8 cellular contexts compared by ENCODE assay signal in genomic region chr4:119490335-119490734, GRCh38.
A peak's percentile ranks its signal among the peaks of the same experiment; 100 is the strongest.
DNase-seq lines count a peak whose midpoint lies in the region; ATAC-seq and TF ChIP-seq lines count a peak whose summit lies in the region.
"Had no signal": no experiment of that assay in that cellular context is flagged by ENCODE, and none has a peak within 500 bp of the region (broad histone marks: within the 10 kb centered on the region; RNA-seq: fewer than 3 reads in every experiment).

No MANE protein-coding gene starts in this region.

- in situ Hi-C loops in astrocyte of the spinal cord (cut with HindIII; ENCODE audit: low sequenced_read_pairs): no loop called here

- peak; percentile 48 for ATAC-seq in GM18519 (IDR thresholded peaks at IDR 0.05; ENCODE audit: low FRiP score, unreplicated experiment)
- ATAC-seq in HG03460 (IDR thresholded peaks at IDR 0.05; ENCODE audit: unreplicated experiment): peak; percentile 67
- ATAC-seq in HG03045 (IDR thresholded peaks at IDR 0.05; ENCODE audit: unreplicated experiment): no peak

- H3K36me3 Mint-ChIP-seq in nephron (ENCODE audit: low read depth): peaks cover 19% of the 10 kb centered on the region

- TF ChIP-seq CTCF in astrocyte of the spinal cord (IDR thresholded peaks at IDR 0.05; ENCODE audit: low read depth, low read length) (peak; percentile 44), nephron (IDR thresholded peaks at IDR 0.05; ENCODE audit: unreplicated experiment in 3 of 3) (peak; percentile 38 to 49 (median 45))

- no peak overlapping the region for H3K27ac Mint-ChIP-seq in nephron
- H3K27ac Mint-ChIP-seq: activated naive CD8-positive, alpha-beta T cell treated with anti-CD3 and anti-CD28 coated beads, Interleukin-2, amount 10 ng/mL, durations not matched to agents 7 days and 5 days had no signal

- H3K4me3 ChIP-seq in astrocyte of the spinal cord (ENCODE audit: low read depth, low read length): no peak overlapping the region

- H3K4me3 Mint-ChIP-seq in nephron: no peak overlapping the region
- H3K4me3 Mint-ChIP-seq: activated naive CD8-positive, alpha-beta T cell treated with anti-CD3 and anti-CD28 coated beads, Interleukin-2, amount 10 ng/mL, durations not matched to agents 7 days and 5 days had no signal

- no peaks in the 10 kb centered on the region for H3K4me1 Mint-ChIP-seq in nephron
- H3K4me1 Mint-ChIP-seq: activated naive CD8-positive, alpha-beta T cell treated with anti-CD3 and anti-CD28 coated beads, Interleukin-2, amount 10 ng/mL, durations not matched to agents 7 days and 5 days had no signal

- DNase-seq in astrocyte of the spinal cord (ENCODE audit: low read depth, low spot score): peak; percentile 26
- no peak for DNase-seq in activated CD4-positive, CD25-positive, alpha-beta regulatory T cell treated with anti-CD3 and anti-CD28 coated beads, Interleukin-2, amount 50 U/mL, for 72 hours
- DNase-seq in activated naive CD4-positive, alpha-beta T cell treated with Interleukin-2 at 50 U/mL for 16 hours: no peak
- DNase-seq: activated naive CD8-positive, alpha-beta T cell treated with anti-CD3 and anti-CD28 coated beads, Interleukin-2, amount 10 ng/mL, durations not matched to agents 7 days and 5 days had no signal

- peaks cover 13% of the 10 kb centered on the region for H3K9me3 Mint-ChIP-seq in nephron
- H3K9me3 Mint-ChIP-seq: activated naive CD8-positive, alpha-beta T cell treated with anti-CD3 and anti-CD28 coated beads, Interleukin-2, amount 10 ng/mL, durations not matched to agents 7 days and 5 days had no signal

- no peaks in the 10 kb centered on the region for H3K27me3 Mint-ChIP-seq in nephron (ENCODE audit: low read depth)
- H3K27me3 Mint-ChIP-seq: activated naive CD8-positive, alpha-beta T cell treated with anti-CD3 and anti-CD28 coated beads, Interleukin-2, amount 10 ng/mL, durations not matched to agents 7 days and 5 days had no signal
